1 cellular context compared by ENCODE assay signal in the genomic region with DNA sequence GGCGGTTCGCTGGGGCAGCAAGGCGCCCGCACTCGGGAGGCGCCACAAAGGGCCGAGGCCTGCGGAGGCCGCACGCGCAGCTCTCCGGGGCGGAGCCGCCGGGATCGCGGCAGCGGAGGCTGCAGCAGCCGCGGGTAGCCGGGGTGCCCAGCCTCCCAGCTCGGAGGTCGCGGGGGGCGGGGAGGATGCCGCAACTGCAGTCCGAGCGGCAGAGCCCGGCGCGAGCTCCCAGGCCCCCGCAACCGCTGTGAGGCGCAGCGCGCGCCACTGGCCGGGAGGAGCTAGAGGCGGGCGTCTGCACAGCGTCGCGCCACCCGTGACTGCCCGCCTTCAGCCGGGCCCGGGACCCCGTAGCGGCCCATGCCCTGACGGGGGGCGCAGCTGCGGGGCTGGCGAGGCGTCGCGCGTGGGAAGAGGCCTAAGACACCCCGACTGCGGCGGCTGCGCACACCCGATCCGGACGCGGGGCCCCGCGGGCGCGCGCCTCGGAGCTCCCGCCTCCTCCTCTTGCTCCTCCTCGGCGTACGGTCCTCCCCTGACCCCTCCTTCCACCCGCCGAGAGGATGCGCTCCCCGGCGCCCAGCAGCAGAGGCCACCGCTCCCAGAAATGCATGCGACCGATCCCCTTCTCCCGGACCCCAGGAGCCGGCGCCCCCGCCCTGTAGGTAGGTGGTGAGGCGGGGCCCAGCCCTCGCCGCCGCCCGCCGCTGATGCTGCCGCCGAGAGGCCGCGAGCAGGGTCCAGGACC.
TF ChIP-seq lines count a peak whose summit lies in the region.

Gene NCOA7 (plus strand): TSS at position 558 of the 748 bp plus-strand sequence. CDS start 24,395 bp downstream, outside the sequence.

TF ChIP-seq in IMR-90, 13 proteins besides CTCF, POLR2A, EP300 and RAD21:
- TF ChIP-seq, protein P1, sequence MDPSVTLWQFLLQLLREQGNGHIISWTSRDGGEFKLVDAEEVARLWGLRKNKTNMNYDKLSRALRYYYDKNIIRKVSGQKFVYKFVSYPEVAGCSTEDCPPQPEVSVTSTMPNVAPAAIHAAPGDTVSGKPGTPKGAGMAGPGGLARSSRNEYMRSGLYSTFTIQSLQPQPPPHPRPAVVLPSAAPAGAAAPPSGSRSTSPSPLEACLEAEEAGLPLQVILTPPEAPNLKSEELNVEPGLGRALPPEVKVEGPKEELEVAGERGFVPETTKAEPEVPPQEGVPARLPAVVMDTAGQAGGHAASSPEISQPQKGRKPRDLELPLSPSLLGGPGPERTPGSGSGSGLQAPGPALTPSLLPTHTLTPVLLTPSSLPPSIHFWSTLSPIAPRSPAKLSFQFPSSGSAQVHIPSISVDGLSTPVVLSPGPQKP (IDR thresholded peaks at IDR 0.05; ENCODE audit: borderline replicate concordance, low read depth, low read length) = no peak
- peak; percentile 78; the same call in 1 of the 2 replicates for TF ChIP-seq MAZ (IDR thresholded peaks at IDR 0.05; ENCODE audit: borderline replicate concordance, low read depth, low read length)
- TF ChIP-seq NFE2L2 (IDR thresholded peaks at IDR 0.05; ENCODE audit: low read depth, low read length) = no peak
- 0 out of 2 replicates have a peak, but pooled peaks have one; percentile 14 for TF ChIP-seq MXI1 (IDR thresholded peaks at IDR 0.05; ENCODE audit: borderline replicate concordance, low read depth, low read length)
- no peak for TF ChIP-seq RFX5 (IDR thresholded peaks at IDR 0.05; ENCODE audit: low read depth, low read length)
- no peak for TF ChIP-seq RCOR1 (IDR thresholded peaks at IDR 0.05; ENCODE audit: insufficient replicate concordance, low read length)
- TF ChIP-seq, protein P2, sequence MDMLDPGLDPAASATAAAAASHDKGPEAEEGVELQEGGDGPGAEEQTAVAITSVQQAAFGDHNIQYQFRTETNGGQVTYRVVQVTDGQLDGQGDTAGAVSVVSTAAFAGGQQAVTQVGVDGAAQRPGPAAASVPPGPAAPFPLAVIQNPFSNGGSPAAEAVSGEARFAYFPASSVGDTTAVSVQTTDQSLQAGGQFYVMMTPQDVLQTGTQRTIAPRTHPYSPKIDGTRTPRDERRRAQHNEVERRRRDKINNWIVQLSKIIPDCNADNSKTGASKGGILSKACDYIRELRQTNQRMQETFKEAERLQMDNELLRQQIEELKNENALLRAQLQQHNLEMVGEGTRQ (IDR thresholded peaks at IDR 0.05; ENCODE audit: low read depth, low read length) = no peak
- TF ChIP-seq CEBPB (IDR thresholded peaks at IDR 0.05; ENCODE audit: low read depth, low read length) = peak; percentile 25; the same call in 1 of the 2 replicates
- no peak for TF ChIP-seq CHD1 (IDR thresholded peaks at IDR 0.05; ENCODE audit: low read depth, low read length)
- TF ChIP-seq FOS (IDR thresholded peaks at IDR 0.05; ENCODE audit: low read depth, low read length) = no peak
- TF ChIP-seq MAFK (IDR thresholded peaks at IDR 0.05; ENCODE audit: low read depth, low read length) = no peak
- TF ChIP-seq BHLHE40 (IDR thresholded peaks at IDR 0.05; ENCODE audit: low read depth, low read length) = no peak
- TF ChIP-seq SMC3 (IDR thresholded peaks at IDR 0.05; ENCODE audit: low read depth, low read length) = no peak
